ENCODE assay signal across 8 cellular contexts in the genomic region with DNA sequence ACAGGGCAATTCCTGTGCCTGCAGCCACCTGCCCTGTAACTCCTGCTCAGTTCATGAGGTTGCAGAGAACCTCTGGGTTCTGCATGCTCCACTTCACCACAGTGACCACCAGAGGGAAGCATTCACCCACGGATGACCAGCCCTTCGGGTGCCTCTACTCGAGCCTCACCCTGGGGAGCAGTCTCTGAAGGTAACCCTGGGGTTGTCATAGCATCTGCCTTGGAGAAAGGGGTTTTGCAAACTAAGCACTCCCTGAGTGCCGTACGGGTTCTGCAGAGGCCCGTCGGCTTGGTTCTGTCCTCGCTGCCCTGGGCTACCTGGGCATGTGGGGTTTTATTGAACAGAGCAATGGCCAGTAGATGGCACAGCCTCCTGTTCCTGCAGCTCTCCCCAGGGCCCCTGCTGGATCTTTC. TPM values are rescaled to one million over a fixed set of nuclear protein-coding genes. Genes with fewer than 3 reads are reported as not detected.
DNase-seq lines count a peak whose midpoint lies in the region; ATAC-seq lines count a peak whose summit lies in the region.

No MANE protein-coding gene starts in this region.

- no peaks in the 10 kb centered on the region for H3K4me1 Mint-ChIP-seq in naive thymus-derived CD8-positive, alpha-beta T cell

- peak; percentile 71 for ATAC-seq in HG03139 (IDR thresholded peaks at IDR 0.05; ENCODE audit: unreplicated experiment)
- ATAC-seq in naive thymus-derived CD8-positive, alpha-beta T cell: peak; percentile 97 to 98

- peak; percentile 10 to 15 for DNase-seq in NCI-H187 (lab: John Stamatoyannopoulos, UW)
- no peak for DNase-seq in NCI-H187 treated with DMSO at 0.1 percent for 48 hours (lab: John Stamatoyannopoulos, UW)
- peak; percentile 12 for DNase-seq in NCI-H748 treated with DMSO at 0.1 percent for 48 hours (lab: John Stamatoyannopoulos, UW)
- DNase-seq in activated CD8-positive, alpha-beta memory T cell treated with anti-CD3 and anti-CD28 coated beads for 24 hours: peak; percentile 81
- peak; percentile 27 for DNase-seq in epidermal melanocyte (ENCODE audit: insufficient read length, low spot score)
- DNase-seq in naive thymus-derived CD8-positive, alpha-beta T cell: peak; percentile 35 to 88 (median 70)
- peak; percentile 29 to 80 (median 56) for DNase-seq in stimulated activated naive CD4-positive, alpha-beta T cell (lab: John Stamatoyannopoulos, UW)

- peaks cover 0 to 4% (median 0%) of the 10 kb centered on the region in 9 donors for H3K9me3 Mint-ChIP-seq in naive thymus-derived CD8-positive, alpha-beta T cell

- no peak overlapping the region for H3K4me3 Mint-ChIP-seq in naive thymus-derived CD8-positive, alpha-beta T cell

- H3K36me3 Mint-ChIP-seq in naive thymus-derived CD8-positive, alpha-beta T cell: no peaks in the 10 kb centered on the region

- H3K27me3 Mint-ChIP-seq in naive thymus-derived CD8-positive, alpha-beta T cell: peaks cover 0 to 4% (median 1%) of the 10 kb centered on the region in 5 donors

- no peak overlapping the region for H3K27ac Mint-ChIP-seq in naive thymus-derived CD8-positive, alpha-beta T cell

- POLR2A ChIA-PET in naive thymus-derived CD8-positive, alpha-beta T cell (lab: Charles Lee): no interaction called here

RNA-seq across cellular contexts. Expression of a gene that starts 10.2 kb away (rescaled TPM):
- total RNA-seq in naive thymus-derived CD8-positive, alpha-beta T cell: not detected
- not detected for polyA plus RNA-seq in naive thymus-derived CD8-positive, alpha-beta T cell
